ENCODE assay signal across 30 cellular contexts in the genomic region with DNA sequence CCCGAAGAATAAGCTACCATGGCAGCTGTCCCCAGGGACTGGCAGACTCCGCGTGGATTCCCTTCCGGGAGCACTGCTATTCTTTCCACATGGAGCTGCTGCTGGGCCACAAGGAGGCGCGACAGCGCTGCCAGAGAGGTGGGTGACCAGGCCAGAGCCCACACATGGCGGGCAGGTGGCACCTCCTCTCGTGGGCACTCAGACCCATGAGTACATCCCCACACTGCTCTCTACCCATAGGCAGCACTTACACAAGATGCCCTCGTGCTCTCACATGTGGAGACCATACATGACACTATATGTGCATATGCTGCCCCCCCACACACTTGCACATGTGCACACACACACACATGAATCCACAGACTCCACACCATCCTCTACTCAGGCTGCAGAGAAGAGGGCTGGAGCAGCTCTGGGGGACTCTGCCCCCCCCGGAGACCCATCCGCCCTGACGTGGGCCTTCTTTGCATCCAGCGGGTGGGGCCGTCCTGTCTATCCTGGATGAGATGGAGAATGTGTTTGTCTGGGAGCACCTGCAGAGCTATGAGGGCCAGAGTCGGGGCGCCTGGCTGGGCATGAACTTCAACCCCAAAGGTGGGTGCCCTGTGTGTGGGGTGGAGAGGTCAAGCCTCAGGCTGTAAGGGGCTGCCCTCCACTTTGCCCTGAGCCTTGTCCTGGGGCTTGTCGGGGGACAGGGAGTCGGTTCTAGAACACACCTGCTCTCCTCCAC.
A peak's percentile ranks its signal among the peaks of the same experiment; 100 is the strongest.
DNase-seq lines count a peak whose midpoint lies in the region; ATAC-seq and TF ChIP-seq lines count a peak whose summit lies in the region.
"Had no signal": no experiment of that assay in that cellular context is flagged by ENCODE, and none has a peak within 500 bp of the region (broad histone marks: within the 10 kb centered on the region; RNA-seq: fewer than 3 reads in every experiment).

No MANE protein-coding gene starts in this region.

- H4K20me1 ChIP-seq in H9 (ENCODE audit: control insufficient read depth, insufficient read depth, insufficient read length) = peaks cover 2% of the 10 kb centered on the region

- H2BK15ac ChIP-seq in H9 (ENCODE audit: low read depth, low read length) = no peak overlapping the region

- no peak overlapping the region for H2AFZ ChIP-seq in H9 (ENCODE audit: low read length)

- no peak overlapping the region for H2BK120ac ChIP-seq in H9 (ENCODE audit: low read depth, low read length, poor library complexity, severe bottlenecking)

- no peak overlapping the region for H3K4me2 ChIP-seq in H9 (ENCODE audit: insufficient read depth, insufficient read length, low read length)

- no peaks in the 10 kb centered on the region for H3K27me3 Mint-ChIP-seq in H9 (ENCODE audit: low read depth)
- H3K27me3 Mint-ChIP-seq: activated CD4-positive, alpha-beta T cell treated with anti-CD3 and anti-CD28 coated beads, Interleukin-2, amount 10 ng/mL, durations not matched to agents 7 days and 5 days; activated naive CD8-positive, alpha-beta T cell had no signal

- peaks cover 5 to 11% (median 5%) of the 10 kb centered on the region in 3 experiments; a peak in 6 of 7 replicates for H3K36me3 Mint-ChIP-seq in H9 (ENCODE audit: insufficient read depth in 1 of 3, low read depth in 3 of 3)
- H3K36me3 Mint-ChIP-seq: activated naive CD8-positive, alpha-beta T cell; CD4-positive, alpha-beta memory T cell; immature natural killer cell; stimulated activated memory B cell treated with anti-CD40 and anti-IgM and Interleukin-4, amounts not matched to agents 10 μg/mL and 1 μg/mL and 100 μg/mL, for 72 hours had no signal

- DNase-seq in DMS53 (lab: John Stamatoyannopoulos, UW) (peak; percentile 8), DMS53 treated with DMSO at 0.1 percent for 48 hours (lab: John Stamatoyannopoulos, UW; ENCODE audit: unreplicated experiment) (no peak), H9 (peak; percentile 37), NCI-H69 (lab: John Stamatoyannopoulos, UW) (peak; percentile 24), foreskin keratinocyte (no peak), NK-92 (lab: John Stamatoyannopoulos, UW; ENCODE audit: unreplicated experiment) (no peak)
- no peak for DNase-seq in stimulated activated CD4-positive, alpha-beta T cell treated with anti-CD3 and anti-CD28 coated beads, Interleukin-2, amount 100 ng/mL, for 48 hours
- DNase-seq: activated B cell treated with CpG ODN at 0.5 μM for 24 hours; activated CD4-positive, alpha-beta T cell treated with anti-CD3 and anti-CD28 coated beads, Interleukin-2, amount 10 ng/mL, durations not matched to agents 7 days and 5 days; activated effector memory CD4-positive, alpha-beta T cell treated with anti-CD3 and anti-CD28 coated beads, Interleukin-2, amount 50 U/mL, for 16 hours; activated T-cell treated with anti-CD3 and anti-CD28 coated beads, Interleukin-2, amount 50 U/mL, for 1 hour; AML-193; CD4-positive, alpha-beta memory T cell; effector CD4-positive, alpha-beta T cell; immature natural killer cell; NCI-H1105 treated with DMSO at 0.1 percent for 48 hours; NCI-H2029 treated with DMSO at 0.1 percent for 48 hours; NCI-H226; NCI-H748 treated with DMSO at 0.1 percent for 48 hours; ovary; RPMI8226; T-helper 1 cell; trophoblast cell had no signal

- no peak overlapping the region for H2BK12ac ChIP-seq in H9 (ENCODE audit: insufficient read length, low read depth, low read length)

- no peaks in the 10 kb centered on the region for H3K23me2 ChIP-seq in H9 (ENCODE audit: insufficient read length, low read depth, low read length, poor library complexity, severe bottlenecking)

- H3K27ac Mint-ChIP-seq in H9 = peak overlapping the region in 1 of 3 experiments; percentile 12; a peak in 1 of 7 replicates
- H3K27ac Mint-ChIP-seq: activated B cell treated with CpG ODN at 0.5 μM for 24 hours; activated CD4-positive, alpha-beta T cell treated with anti-CD3 and anti-CD28 coated beads, Interleukin-2, amount 10 ng/mL, durations not matched to agents 7 days and 5 days; activated naive CD8-positive, alpha-beta T cell; CD4-positive, alpha-beta memory T cell; immature natural killer cell; nephron; stimulated activated memory B cell treated with anti-CD40 and anti-IgM and Interleukin-4, amounts not matched to agents 10 μg/mL and 1 μg/mL and 100 μg/mL, for 72 hours had no signal

- H3K4me3 Mint-ChIP-seq in H9 = no peak overlapping the region
- H3K4me3 Mint-ChIP-seq: activated B cell treated with CpG ODN at 0.5 μM for 24 hours; activated CD4-positive, alpha-beta T cell treated with anti-CD3 and anti-CD28 coated beads, Interleukin-2, amount 10 ng/mL, durations not matched to agents 7 days and 5 days; activated naive CD8-positive, alpha-beta T cell; CD4-positive, alpha-beta memory T cell; immature natural killer cell; nephron; stimulated activated memory B cell treated with anti-CD40 and anti-IgM and Interleukin-4, amounts not matched to agents 10 μg/mL and 1 μg/mL and 100 μg/mL, for 72 hours had no signal

- TF ChIP-seq CTCF in H9 (conservative IDR thresholded peaks at IDR 0.05) = no peak
- TF ChIP-seq CTCF in foreskin keratinocyte (conservative IDR thresholded peaks at IDR 0.05) = peak; percentile 35

- no peak overlapping the region for H2BK20ac ChIP-seq in H9 (ENCODE audit: low read depth, low read length, poor library complexity, severe bottlenecking)

- H3K4me1 ChIP-seq in H9 (ENCODE audit: insufficient read depth, low read length) (no peaks in the 10 kb centered on the region), foreskin keratinocyte (peaks cover 6% of the 10 kb centered on the region)
- H3K4me1 ChIP-seq: HAP-1, SJSA1 had no signal

- H3K27ac ChIP-seq in H9 (ENCODE audit: insufficient read length, low read depth, low read length) (no peak overlapping the region), foreskin keratinocyte (no peak overlapping the region)
- H3K27ac ChIP-seq: epithelial cell of prostate, ovary, SJSA1 had no signal

- H3K56ac ChIP-seq in H9 (ENCODE audit: insufficient read length, low read depth, low read length) = no peak overlapping the region

- no peak overlapping the region for H2BK5ac ChIP-seq in H9 (ENCODE audit: insufficient read length, low read length)

- H3K79me1 ChIP-seq in H9 (ENCODE audit: insufficient read depth, low read depth, low read length, poor library complexity, severe bottlenecking) = no peaks in the 10 kb centered on the region

- no peak overlapping the region for H3K23ac ChIP-seq in H9 (ENCODE audit: insufficient read length, low read depth, low read length)

- H3K27me3 ChIP-seq in H9 (ENCODE audit: insufficient read depth, low read length) = no peaks in the 10 kb centered on the region
- H3K27me3 ChIP-seq in foreskin keratinocyte = no peaks in the 10 kb centered on the region
- H3K27me3 ChIP-seq: ovary, SJSA1 had no signal

- H3K9me3 ChIP-seq in H9 (ENCODE audit: control insufficient read depth, low read depth, low read length) = no peaks in the 10 kb centered on the region
- H3K9me3 ChIP-seq: HAP-1, ovary had no signal

- no peak overlapping the region for H3T11ph ChIP-seq in H9 (ENCODE audit: low read length)

- no peak overlapping the region for H4K5ac ChIP-seq in H9 (ENCODE audit: insufficient read length, low read depth, low read length)

- peaks cover 0 to 18% of the 10 kb centered on the region in 2 experiments; a peak in 2 of 4 replicates for H3K4me1 Mint-ChIP-seq in H9
- H3K4me1 Mint-ChIP-seq: activated B cell treated with CpG ODN at 0.5 μM for 24 hours; activated CD4-positive, alpha-beta T cell treated with anti-CD3 and anti-CD28 coated beads, Interleukin-2, amount 10 ng/mL, durations not matched to agents 7 days and 5 days; CD4-positive, alpha-beta memory T cell; immature natural killer cell; stimulated activated memory B cell treated with anti-CD40 and anti-IgM and Interleukin-4, amounts not matched to agents 10 μg/mL and 1 μg/mL and 100 μg/mL, for 72 hours had no signal

- no CpG with 5 or more reads among the region's 19 CpGs for WGBS in H9 (ENCODE audit: extremely low coverage, insufficient read length, low lambda C conversion rate)

- no peak overlapping the region for H4K8ac ChIP-seq in H9 (replicated peaks; ENCODE audit: insufficient read length, low read depth, low read length)

- peaks cover 3% of the 10 kb centered on the region in 2 experiments; a peak in 1 of 5 replicates for H3K9me3 Mint-ChIP-seq in H9
- H3K9me3 Mint-ChIP-seq: activated B cell treated with CpG ODN at 0.5 μM for 24 hours; activated CD4-positive, alpha-beta T cell treated with anti-CD3 and anti-CD28 coated beads, Interleukin-2, amount 10 ng/mL, durations not matched to agents 7 days and 5 days; CD4-positive, alpha-beta memory T cell; immature natural killer cell; nephron; stimulated activated memory B cell treated with anti-CD40 and anti-IgM and Interleukin-4, amounts not matched to agents 10 μg/mL and 1 μg/mL and 100 μg/mL, for 72 hours had no signal

- H4K91ac ChIP-seq in H9 (ENCODE audit: insufficient read length, low read depth, low read length) = no peak overlapping the region

- no peak overlapping the region for H3K4ac ChIP-seq in H9 (ENCODE audit: low read depth, low read length)

- no peak overlapping the region for H2AK5ac ChIP-seq in H9 (ENCODE audit: insufficient read length, low read length)

- H3K14ac ChIP-seq in H9 (ENCODE audit: insufficient read depth, low read length) = no peak overlapping the region

- H3K79me2 ChIP-seq in H9 (ENCODE audit: insufficient read depth, low read length) = no peaks in the 10 kb centered on the region

- ATAC-seq in foreskin keratinocyte (no peak), GM21723 (IDR thresholded peaks at IDR 0.05; ENCODE audit: unreplicated experiment) (no peak)

- no peak overlapping the region for H3K18ac ChIP-seq in H9 (ENCODE audit: insufficient read length, low read depth, low read length)

- H3K9ac ChIP-seq in H9 (ENCODE audit: extremely low read depth, insufficient read length, low read length) = no peak overlapping the region

Comparison
In these comparisons a context has a peak if more than half of its experiments do, and no peak if none do; other contexts are left out.
1. DNase-seq: peak in DMS53 (single experiment), H9 (single experiment) and NCI-H69 (single experiment); none in DMS53 treated with DMSO at 0.1 percent for 48 hours (single experiment), foreskin keratinocyte (0 of 2), NK-92 (single experiment) and stimulated activated CD4-positive, alpha-beta T cell treated with anti-CD3 and anti-CD28 coated beads, Interleukin-2, amount 100 ng/mL, for 48 hours (0 of 2).